In genomic region chr13:51643114-51643881, GRCh38 we compare ENCODE assay signal across 1 cellular context.
TF ChIP-seq lines count a peak whose summit lies in the region.

No MANE protein-coding gene starts in this region.

TF ChIP-seq in GM23338, 12 proteins besides CTCF, POLR2A, EP300 and RAD21 (continued from another document):
- TF ChIP-seq, protein P1, sequence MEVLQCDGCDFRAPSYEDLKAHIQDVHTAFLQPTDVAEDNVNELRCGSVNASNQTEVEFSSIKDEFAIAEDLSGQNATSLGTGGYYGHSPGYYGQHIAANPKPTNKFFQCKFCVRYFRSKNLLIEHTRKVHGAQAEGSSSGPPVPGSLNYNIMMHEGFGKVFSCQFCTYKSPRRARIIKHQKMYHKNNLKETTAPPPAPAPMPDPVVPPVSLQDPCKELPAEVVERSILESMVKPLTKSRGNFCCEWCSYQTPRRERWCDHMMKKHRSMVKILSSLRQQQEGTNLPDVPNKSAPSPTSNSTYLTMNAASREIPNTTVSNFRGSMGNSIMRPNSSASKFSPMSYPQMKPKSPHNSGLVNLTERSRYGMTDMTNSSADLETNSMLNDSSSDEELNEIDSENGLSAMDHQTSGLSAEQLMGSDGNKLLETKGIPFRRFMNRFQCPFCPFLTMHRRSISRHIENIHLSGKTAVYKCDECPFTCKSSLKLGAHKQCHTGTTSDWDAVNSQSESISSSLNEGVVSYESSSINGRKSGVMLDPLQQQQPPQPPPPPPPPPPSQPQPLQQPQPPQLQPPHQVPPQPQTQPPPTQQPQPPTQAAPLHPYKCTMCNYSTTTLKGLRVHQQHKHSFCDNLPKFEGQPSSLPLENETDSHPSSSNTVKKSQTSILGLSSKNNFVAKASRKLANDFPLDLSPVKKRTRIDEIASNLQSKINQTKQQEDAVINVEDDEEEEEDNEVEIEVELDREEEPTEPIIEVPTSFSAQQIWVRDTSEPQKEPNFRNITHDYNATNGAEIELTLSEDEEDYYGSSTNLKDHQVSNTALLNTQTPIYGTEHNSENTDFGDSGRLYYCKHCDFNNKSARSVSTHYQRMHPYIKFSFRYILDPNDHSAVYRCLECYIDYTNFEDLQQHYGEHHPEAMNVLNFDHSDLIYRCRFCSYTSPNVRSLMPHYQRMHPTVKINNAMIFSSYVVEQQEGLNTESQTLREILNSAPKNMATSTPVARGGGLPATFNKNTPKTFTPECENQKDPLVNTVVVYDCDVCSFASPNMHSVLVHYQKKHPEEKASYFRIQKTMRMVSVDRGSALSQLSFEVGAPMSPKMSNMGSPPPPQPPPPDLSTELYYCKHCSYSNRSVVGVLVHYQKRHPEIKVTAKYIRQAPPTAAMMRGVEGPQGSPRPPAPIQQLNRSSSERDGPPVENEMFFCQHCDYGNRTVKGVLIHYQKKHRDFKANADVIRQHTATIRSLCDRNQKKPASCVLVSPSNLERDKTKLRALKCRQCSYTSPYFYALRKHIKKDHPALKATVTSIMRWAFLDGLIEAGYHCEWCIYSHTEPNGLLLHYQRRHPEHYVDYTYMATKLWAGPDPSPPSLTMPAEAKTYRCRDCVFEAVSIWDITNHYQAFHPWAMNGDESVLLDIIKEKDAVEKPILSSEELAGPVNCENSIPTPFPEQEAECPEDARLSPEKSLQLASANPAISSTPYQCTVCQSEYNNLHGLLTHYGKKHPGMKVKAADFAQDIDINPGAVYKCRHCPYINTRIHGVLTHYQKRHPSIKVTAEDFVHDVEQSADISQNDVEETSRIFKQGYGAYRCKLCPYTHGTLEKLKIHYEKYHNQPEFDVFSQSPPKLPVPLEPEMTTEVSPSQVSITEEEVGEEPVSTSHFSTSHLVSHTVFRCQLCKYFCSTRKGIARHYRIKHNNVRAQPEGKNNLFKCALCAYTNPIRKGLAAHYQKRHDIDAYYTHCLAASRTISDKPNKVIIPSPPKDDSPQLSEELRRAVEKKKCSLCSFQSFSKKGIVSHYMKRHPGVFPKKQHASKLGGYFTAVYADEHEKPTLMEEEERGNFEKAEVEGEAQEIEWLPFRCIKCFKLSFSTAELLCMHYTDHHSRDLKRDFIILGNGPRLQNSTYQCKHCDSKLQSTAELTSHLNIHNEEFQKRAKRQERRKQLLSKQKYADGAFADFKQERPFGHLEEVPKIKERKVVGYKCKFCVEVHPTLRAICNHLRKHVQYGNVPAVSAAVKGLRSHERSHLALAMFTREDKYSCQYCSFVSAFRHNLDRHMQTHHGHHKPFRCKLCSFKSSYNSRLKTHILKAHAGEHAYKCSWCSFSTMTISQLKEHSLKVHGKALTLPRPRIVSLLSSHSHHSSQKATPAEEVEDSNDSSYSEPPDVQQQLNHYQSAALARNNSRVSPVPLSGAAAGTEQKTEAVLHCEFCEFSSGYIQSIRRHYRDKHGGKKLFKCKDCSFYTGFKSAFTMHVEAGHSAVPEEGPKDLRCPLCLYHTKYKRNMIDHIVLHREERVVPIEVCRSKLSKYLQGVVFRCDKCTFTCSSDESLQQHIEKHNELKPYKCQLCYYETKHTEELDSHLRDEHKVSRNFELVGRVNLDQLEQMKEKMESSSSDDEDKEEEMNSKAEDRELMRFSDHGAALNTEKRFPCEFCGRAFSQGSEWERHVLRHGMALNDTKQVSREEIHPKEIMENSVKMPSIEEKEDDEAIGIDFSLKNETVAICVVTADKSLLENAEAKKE (CRISPR knock-in tag; IDR thresholded peaks at IDR 0.05): no peak
- TF ChIP-seq EZH2phosphoT487 (IDR thresholded peaks at IDR 0.05; ENCODE audit: unreplicated experiment) (no peak), STAT1 (IDR thresholded peaks at IDR 0.05; ENCODE audit: unreplicated experiment) (no peak)
- TF ChIP-seq, protein P2, sequence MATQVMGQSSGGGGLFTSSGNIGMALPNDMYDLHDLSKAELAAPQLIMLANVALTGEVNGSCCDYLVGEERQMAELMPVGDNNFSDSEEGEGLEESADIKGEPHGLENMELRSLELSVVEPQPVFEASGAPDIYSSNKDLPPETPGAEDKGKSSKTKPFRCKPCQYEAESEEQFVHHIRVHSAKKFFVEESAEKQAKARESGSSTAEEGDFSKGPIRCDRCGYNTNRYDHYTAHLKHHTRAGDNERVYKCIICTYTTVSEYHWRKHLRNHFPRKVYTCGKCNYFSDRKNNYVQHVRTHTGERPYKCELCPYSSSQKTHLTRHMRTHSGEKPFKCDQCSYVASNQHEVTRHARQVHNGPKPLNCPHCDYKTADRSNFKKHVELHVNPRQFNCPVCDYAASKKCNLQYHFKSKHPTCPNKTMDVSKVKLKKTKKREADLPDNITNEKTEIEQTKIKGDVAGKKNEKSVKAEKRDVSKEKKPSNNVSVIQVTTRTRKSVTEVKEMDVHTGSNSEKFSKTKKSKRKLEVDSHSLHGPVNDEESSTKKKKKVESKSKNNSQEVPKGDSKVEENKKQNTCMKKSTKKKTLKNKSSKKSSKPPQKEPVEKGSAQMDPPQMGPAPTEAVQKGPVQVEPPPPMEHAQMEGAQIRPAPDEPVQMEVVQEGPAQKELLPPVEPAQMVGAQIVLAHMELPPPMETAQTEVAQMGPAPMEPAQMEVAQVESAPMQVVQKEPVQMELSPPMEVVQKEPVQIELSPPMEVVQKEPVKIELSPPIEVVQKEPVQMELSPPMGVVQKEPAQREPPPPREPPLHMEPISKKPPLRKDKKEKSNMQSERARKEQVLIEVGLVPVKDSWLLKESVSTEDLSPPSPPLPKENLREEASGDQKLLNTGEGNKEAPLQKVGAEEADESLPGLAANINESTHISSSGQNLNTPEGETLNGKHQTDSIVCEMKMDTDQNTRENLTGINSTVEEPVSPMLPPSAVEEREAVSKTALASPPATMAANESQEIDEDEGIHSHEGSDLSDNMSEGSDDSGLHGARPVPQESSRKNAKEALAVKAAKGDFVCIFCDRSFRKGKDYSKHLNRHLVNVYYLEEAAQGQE (IDR thresholded peaks at IDR 0.05; ENCODE audit: unreplicated experiment): no peak
